In genomic region chr22:50305658-50306566, GRCh38 we compare ENCODE assay signal across 8 cellular contexts. TPM values are rescaled to one million over a fixed set of nuclear protein-coding genes. Genes with fewer than 3 reads are reported as not detected.
DNase-seq lines count a peak whose midpoint lies in the region; ATAC-seq and TF ChIP-seq lines count a peak whose summit lies in the region.

No MANE protein-coding gene starts in this region.

- H3K9me3 Mint-ChIP-seq in naive B cell = no peaks in the 10 kb centered on the region

- TF ChIP-seq CTCF in GM12864 (IDR thresholded peaks at IDR 0.05; ENCODE audit: low read depth, low read length, missing control alignments) (no peak), VCaP (conservative IDR thresholded peaks at IDR 0.05) (no peak), fibroblast of mammary gland (conservative IDR thresholded peaks at IDR 0.05; ENCODE audit: control insufficient read depth, insufficient read depth, low read depth, low read length) (no peak)

- peaks cover 6 to 31% (median 14%) of the 10 kb centered on the region in 3 donors for H3K27me3 Mint-ChIP-seq in naive B cell

- ATAC-seq in naive B cell (ENCODE audit: low read depth in 2 of 2) (peak in 1 of 2 donors; percentile 9), GM21367 (IDR thresholded peaks at IDR 0.05; ENCODE audit: unreplicated experiment) (no peak), GM21529 (IDR thresholded peaks at IDR 0.05; ENCODE audit: unreplicated experiment) (no peak)

- peak overlapping the region; percentile 71 for H3K4me3 ChIP-seq in GM12864 (ENCODE audit: low read depth, low read length)
- peak overlapping the region; percentile 77 for H3K4me3 ChIP-seq in fibroblast of mammary gland (ENCODE audit: control insufficient read depth, low read depth, low read length)

- H3K4me3 Mint-ChIP-seq in naive B cell = peak overlapping the region; percentile 63 to 89 (median 72)

- DNase-seq in ACHN (peak; percentile 94), GM12864 (ENCODE audit: low read depth) (no peak), NCI-H1436 treated with DMSO at 0.1 percent for 48 hours (lab: John Stamatoyannopoulos, UW) (peak; percentile 47), fibroblast of mammary gland (ENCODE audit: low read depth) (peak; percentile 94), naive B cell (no peak)

- in situ Hi-C loops in ACHN (cut with HindIII; ENCODE audit: low pct_ligation_motif_present, low pct_unique_long_range_greater_than_20kb, low sequenced_read_pairs) = no loop called here

- peak overlapping the region; percentile 90 for H3K27ac ChIP-seq in VCaP

- peaks cover 58 to 60% (median 58%) of the 10 kb centered on the region in 3 donors for H3K4me1 Mint-ChIP-seq in naive B cell

- H3K27ac Mint-ChIP-seq in naive B cell = peak overlapping the region in 3 of 6 donors; percentile 2 to 82 (median 52)

- no peaks in the 10 kb centered on the region for H3K36me3 Mint-ChIP-seq in naive B cell

RNA-seq across cellular contexts. Expression of gene PLXNB2, which starts 1.5 kb away (rescaled TPM):
- 1 to 10 TPM in 2 of 6 donors, under 1 TPM in 3, not detected in 1; 0.46 to 1.1 (median 0.66) TPM for polyA plus RNA-seq in naive B cell (ENCODE audit: low read depth in 6 of 6)

RNA-seq across cellular contexts. Expression of gene DENND6B, which starts 20.9 kb away (rescaled TPM):
- polyA plus RNA-seq in naive B cell (ENCODE audit: low read depth in 6 of 6) = under 1 TPM in 5 of 6 donors, not detected in 1; 0.05 to 0.43 (median 0.28) TPM

RNA-seq across cellular contexts. Expression of gene MAPK11, which starts 35.7 kb away (rescaled TPM):
- polyA plus RNA-seq in naive B cell (ENCODE audit: low read depth in 6 of 6) = under 1 TPM in 3 of 6 donors, not detected in 3; 0.17 to 0.21 (median 0.19) TPM

RNA-seq across cellular contexts. Expression of gene PPP6R2, which starts 37.2 kb away (rescaled TPM):
- 10 to 100 TPM; 11.9 to 28.1 (median 16.2) TPM for polyA plus RNA-seq in naive B cell (ENCODE audit: low read depth in 6 of 6)

RNA-seq across cellular contexts. Expression of gene MAPK12, which starts 44.4 kb away (rescaled TPM):
- polyA plus RNA-seq in naive B cell (ENCODE audit: low read depth in 6 of 6) = under 1 TPM in 5 of 6 donors, not detected in 1; 0.04 to 0.19 (median 0.09) TPM

Comparison
In these comparisons a context has a peak if more than half of its experiments do, and no peak if none do; other contexts are left out.
1. DNase-seq: peak in ACHN (single experiment), NCI-H1436 treated with DMSO at 0.1 percent for 48 hours (single experiment) and fibroblast of mammary gland (single experiment); none in GM12864 (single experiment) and naive B cell (single experiment).